9 cellular contexts compared by ENCODE assay signal in the genomic region with DNA sequence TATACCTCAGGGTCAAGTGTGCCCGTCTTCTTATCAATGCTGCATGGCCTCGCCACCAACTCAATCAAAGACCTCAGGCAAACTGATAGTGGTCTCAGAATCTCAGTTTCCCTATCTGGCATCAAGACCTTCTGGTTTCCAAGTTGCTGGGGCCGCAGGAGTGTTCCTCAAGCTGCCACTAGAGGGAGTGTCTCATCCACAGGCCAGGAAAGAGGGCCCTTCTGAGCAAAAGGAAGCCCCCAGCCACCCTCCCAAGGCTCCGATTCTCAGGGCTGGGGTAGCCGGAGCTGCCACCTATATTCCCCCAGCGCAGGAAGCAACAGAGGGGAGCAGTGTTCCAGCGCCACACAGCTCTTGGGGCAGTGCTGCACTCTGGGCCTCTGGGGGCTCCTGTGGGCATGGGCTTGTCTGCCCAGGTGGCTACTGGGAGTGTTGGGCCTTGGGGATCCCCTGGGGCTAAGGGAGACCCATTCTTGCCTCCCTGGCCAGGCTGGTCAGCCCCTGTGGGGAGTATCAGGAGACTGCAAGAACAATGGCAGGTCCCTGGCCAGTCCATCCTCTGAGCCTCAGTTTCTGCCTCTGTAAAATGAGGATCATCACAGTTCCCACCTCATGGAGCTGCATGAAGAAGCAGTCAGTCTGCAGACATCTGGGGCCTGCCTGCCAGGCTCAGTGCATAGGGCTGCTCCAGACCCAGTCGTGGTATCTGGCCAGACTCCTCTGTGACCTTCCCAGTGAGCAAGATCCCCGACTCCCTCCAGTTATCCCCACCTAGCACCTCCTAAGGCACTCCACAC. TPM values are rescaled to one million over a fixed set of nuclear protein-coding genes. Genes with fewer than 3 reads are reported as not detected.
A peak's percentile ranks its signal among the peaks of the same experiment; 100 is the strongest.
DNase-seq lines count a peak whose midpoint lies in the region; ATAC-seq and TF ChIP-seq lines count a peak whose summit lies in the region.
"Had no signal": no experiment of that assay in that cellular context is flagged by ENCODE, and none has a peak within 500 bp of the region (broad histone marks: within the 10 kb centered on the region; RNA-seq: fewer than 3 reads in every experiment).

No MANE protein-coding gene starts in this region.

- TF ChIP-seq RAD21 in HCT116 (IDR thresholded peaks at IDR 0.05; ENCODE audit: low read depth) = peak; percentile 91

- CTCF ChIA-PET in HCT116 (lab: Charles Lee) = interaction anchor here (0.9 to 1.7 kb wide), 4 partner anchors 17 to 394 kb away, joined by 3 to 5 read pairs (median 5); no protein-coding TSS in a partner anchor

- H3K4me1 ChIP-seq in HCT116 (ENCODE audit: control insufficient read depth in 1 of 2, insufficient read depth in 2 of 2, low read length in 2 of 2) (no peaks in the 10 kb centered on the region), right cardiac atrium (ENCODE audit: control insufficient read depth, insufficient read depth, low read length) (no peaks in the 10 kb centered on the region)

- POLR2A ChIA-PET in HCT116 (lab: Charles Lee) = no interaction called here

- TF ChIP-seq POLR2A in HCT116 (IDR thresholded peaks at IDR 0.05; ENCODE audit: borderline replicate concordance, extremely low read depth, insufficient read depth, insufficient read length) = no peak

- no TSS peak for BruUV-seq in HCT116 (replicated peaks; lab: Mats Ljungman, UMichigan)

- H3K4me3 Mint-ChIP-seq in CD14-positive monocyte = no peak overlapping the region
- H3K4me3 Mint-ChIP-seq: stimulated activated naive CD8-positive, alpha-beta T cell treated with anti-CD3 and anti-CD28 coated beads, Interleukin-15, Interleukin-2, amounts not matched to agents 100 ng/mL and 50 ng/mL, for 24 hours had no signal

- no peaks in the 10 kb centered on the region for H3K4me1 Mint-ChIP-seq in CD14-positive monocyte

- H3K4me3 ChIP-seq in HCT116 (replicated peaks in 1 of 2; ENCODE audit: low read depth in 1 of 2, low read length in 2 of 2) (no peak overlapping the region), right cardiac atrium (ENCODE audit: low read length) (no peak overlapping the region)

- peaks cover 0 to 2% (median 2%) of the 10 kb centered on the region in 3 donors for H3K27me3 Mint-ChIP-seq in CD14-positive monocyte (ENCODE audit: low read depth in 3 of 3)
- H3K27me3 Mint-ChIP-seq: stimulated activated naive CD8-positive, alpha-beta T cell treated with anti-CD3 and anti-CD28 coated beads, Interleukin-15, Interleukin-2, amounts not matched to agents 100 ng/mL and 50 ng/mL, for 24 hours had no signal

- no peak overlapping the region for H3K9ac ChIP-seq in HCT116 (ENCODE audit: low read length)

- ATAC-seq in HCT116 (peak; percentile 76), right cardiac atrium (peak in 1 of 2 donors; percentile 10), GM21786 (IDR thresholded peaks at IDR 0.05; ENCODE audit: unreplicated experiment) (no peak), GM21737 (IDR thresholded peaks at IDR 0.05; ENCODE audit: unreplicated experiment) (no peak)

- H3K36me3 Mint-ChIP-seq in CD14-positive monocyte = no peaks in the 10 kb centered on the region

- H3K27ac ChIP-seq in HCT116 (ENCODE audit: low read depth, low read length) (no peak overlapping the region), right cardiac atrium (ENCODE audit: low read length) (no peak overlapping the region)

- intact Hi-C loops in CD14-positive monocyte (cut with micrococcal nuclease) (loop anchor here (2.0 to 5.0 kb wide), 2 partner anchors 393 to 394 kb away; no protein-coding TSS in a partner anchor), HCT116 (cut with micrococcal nuclease) (loop anchor here (1.0 to 5.0 kb wide), 2 partner anchors 358 to 395 kb away; no protein-coding TSS in a partner anchor), right cardiac atrium (cut with DNase I) (loop anchor here in 3 of 4 donors (5.0 to 10.0 kb wide), 2 partner anchors 350 to 393 kb away; no protein-coding TSS in a partner anchor)

- no peak overlapping the region for H3K27ac Mint-ChIP-seq in CD14-positive monocyte
- H3K27ac Mint-ChIP-seq: stimulated activated naive CD8-positive, alpha-beta T cell treated with anti-CD3 and anti-CD28 coated beads, Interleukin-15, Interleukin-2, amounts not matched to agents 100 ng/mL and 50 ng/mL, for 24 hours had no signal

- no peaks in the 10 kb centered on the region for H3K27me3 ChIP-seq in HCT116 (ENCODE audit: insufficient read depth, low read length)
- no peaks in the 10 kb centered on the region for H3K27me3 ChIP-seq in right cardiac atrium (ENCODE audit: control insufficient read depth, insufficient read depth)

- no peaks in the 10 kb centered on the region for H3K36me3 ChIP-seq in HCT116 (ENCODE audit: control insufficient read depth in 1 of 2, insufficient read depth in 2 of 2, low read length in 2 of 2)

- TF ChIP-seq CTCF in CD14-positive monocyte (IDR thresholded peaks at IDR 0.05) (peak; percentile 98), HCT116 (IDR thresholded peaks at IDR 0.05 in 2 of 3, conservative IDR thresholded peaks at IDR 0.05 in 1 of 3; ENCODE audit: borderline replicate concordance in 1 of 3, insufficient read depth in 1 of 3, low read depth in 2 of 3, low read length in 2 of 3) (peak; percentile 80 to 97 (median 96); a peak in 5 of 6 replicates)

- H3K9me3 ChIP-seq in HCT116 (ENCODE audit: control insufficient read depth in 1 of 2, insufficient read depth in 1 of 2, low read depth in 1 of 2, low read length in 2 of 2) (no peaks in the 10 kb centered on the region), right cardiac atrium (ENCODE audit: control insufficient read depth, low read length) (no peaks in the 10 kb centered on the region)

- RAD21 ChIA-PET in HCT116 (lab: Charles Lee; ENCODE audit: low non-redundant PET in 1 of 2, low total read pairs in 2 of 2, uncharacterized antibody in 2 of 2, unreplicated experiment in 2 of 2) = interaction anchor here in 1 of 2 experiments (0.9 kb wide), 1 partner anchor 13 kb away, joined by 3 read pairs; no protein-coding TSS in a partner anchor

- no peaks in the 10 kb centered on the region for H3K79me2 ChIP-seq in HCT116 (ENCODE audit: insufficient read depth, low read length)

- 25% methylated on average over 9 of the region's 9 CpGs for WGBS in right cardiac atrium

- DNase-seq in CD14-positive monocyte (ENCODE audit: low spot score) = no peak
- no peak for DNase-seq in HCT116 (ENCODE audit: low read depth, low spot score)
- DNase-seq in SW480 (ENCODE audit: low spot score) = peak; percentile 15
- peak; percentile 26 for DNase-seq in amniotic epithelial cell (ENCODE audit: low read depth)
- DNase-seq in right cardiac atrium = peak in 2 of 3 donors; percentile 33 to 66
- DNase-seq in stimulated activated CD4-positive, alpha-beta T cell treated with anti-CD3 and anti-CD28 coated beads, Interleukin-15, amount 100 ng/mL, for 24 hours = peak; percentile 68

- no peaks in the 10 kb centered on the region for H3K9me3 Mint-ChIP-seq in CD14-positive monocyte
- H3K9me3 Mint-ChIP-seq: stimulated activated naive CD8-positive, alpha-beta T cell treated with anti-CD3 and anti-CD28 coated beads, Interleukin-15, Interleukin-2, amounts not matched to agents 100 ng/mL and 50 ng/mL, for 24 hours had no signal

- H3K9me2 ChIP-seq in HCT116 (ENCODE audit: insufficient read depth) = no peaks in the 10 kb centered on the region

- no peaks in the 10 kb centered on the region for H4K20me1 ChIP-seq in HCT116 (ENCODE audit: insufficient read depth)

- no peak overlapping the region for H2AFZ ChIP-seq in HCT116 (ENCODE audit: low read depth, low read length, poor library complexity, severe bottlenecking)

- no peak overlapping the region for H3K4me2 ChIP-seq in HCT116 (ENCODE audit: low read length)

TF ChIP-seq in HCT116, 20 proteins besides CTCF, POLR2A, EP300 and RAD21:
- TF ChIP-seq ZFX (IDR thresholded peaks at IDR 0.05) (no peak), SP1 (IDR thresholded peaks at IDR 0.05; ENCODE audit: low read depth) (no peak), EZH2 (IDR thresholded peaks at IDR 0.05) (no peak), FOSL1 (IDR thresholded peaks at IDR 0.05; ENCODE audit: low read depth) (no peak), CBX3 (IDR thresholded peaks at IDR 0.05; ENCODE audit: low read depth) (no peak), ZBTB33 (IDR thresholded peaks at IDR 0.05; ENCODE audit: extremely low read depth, insufficient replicate concordance, low read length) (no peak), EGR1 (IDR thresholded peaks at IDR 0.05; ENCODE audit: low read depth) (no peak)

RNA-seq across cellular contexts. Expression of gene SEC13, which starts 23.4 kb away (rescaled TPM):
- polyA plus RNA-seq in CD14-positive monocyte (100 to 1,000 TPM; 186 to 188 TPM), right cardiac atrium (74.1 TPM)
- total RNA-seq in HCT116 (2021; ENCODE audit: unreplicated experiment) (113 TPM), right cardiac atrium (10 to 100 TPM; 53.7 to 86.8 (median 70.8) TPM)
- polyA plus RNA-seq in HCT116 (2012) = 108 and 139 TPM in 2 replicates

RNA-seq across cellular contexts. Expression of gene GHRL, which starts 51.6 kb away (rescaled TPM):
- polyA plus RNA-seq in CD14-positive monocyte (1 to 10 TPM; 2.3 to 7.0 TPM), right cardiac atrium (0.25 TPM)
- total RNA-seq in HCT116 (2021; ENCODE audit: unreplicated experiment) (not detected), right cardiac atrium (not detected)
- polyA plus RNA-seq in HCT116 (2012) = 0.30 and 0.31 TPM in 2 replicates

Comparison
In these comparisons a context has a peak if more than half of its experiments do, and no peak if none do; other contexts are left out.
1. DNase-seq: peak in SW480 (single experiment), amniotic epithelial cell (single experiment), right cardiac atrium (2 of 3) and stimulated activated CD4-positive, alpha-beta T cell treated with anti-CD3 and anti-CD28 coated beads, Interleukin-15, amount 100 ng/mL, for 24 hours (single experiment); none in CD14-positive monocyte (single experiment) and HCT116 (single experiment).